1 cellular context compared by ENCODE assay signal in the genomic region with DNA sequence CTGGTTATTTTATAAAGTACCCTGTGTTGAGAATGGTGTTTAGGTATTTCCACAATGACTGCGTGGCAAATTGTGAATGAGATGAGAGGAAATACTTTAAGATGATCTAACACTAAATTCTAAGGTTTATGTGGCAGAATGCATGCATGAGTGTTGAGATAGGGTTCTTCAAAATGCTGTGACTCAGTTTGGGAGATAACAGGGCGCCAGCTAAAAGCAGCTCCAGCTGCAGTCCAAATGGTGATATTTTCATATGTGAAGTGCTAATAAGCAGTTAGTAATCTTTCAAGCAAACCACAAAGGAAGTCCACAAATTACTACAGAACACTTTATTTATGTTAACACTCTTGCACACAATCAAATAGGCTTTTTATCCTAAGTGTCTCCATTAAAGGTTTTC.
A peak's percentile ranks its signal among the peaks of the same experiment; 100 is the strongest.
TF ChIP-seq lines count a peak whose summit lies in the region.

No MANE protein-coding gene starts in this region.

TF ChIP-seq in SK-N-SH, 30 proteins besides CTCF, POLR2A, EP300 and RAD21 (continued from another document):
- TF ChIP-seq TCF12 (IDR thresholded peaks at IDR 0.05) (peak; percentile 83), FOSL2 (IDR thresholded peaks at IDR 0.05; ENCODE audit: borderline replicate concordance, low read depth) (peak; percentile 66; the same call in 1 of the 2 replicates), EZH2phosphoT487 (IDR thresholded peaks at IDR 0.05; ENCODE audit: borderline replicate concordance, low read depth) (no peak), NFIC (IDR thresholded peaks at IDR 0.05; ENCODE audit: borderline replicate concordance) (peak; percentile 38; the same call in 1 of the 2 replicates)
- TF ChIP-seq, protein P1, sequence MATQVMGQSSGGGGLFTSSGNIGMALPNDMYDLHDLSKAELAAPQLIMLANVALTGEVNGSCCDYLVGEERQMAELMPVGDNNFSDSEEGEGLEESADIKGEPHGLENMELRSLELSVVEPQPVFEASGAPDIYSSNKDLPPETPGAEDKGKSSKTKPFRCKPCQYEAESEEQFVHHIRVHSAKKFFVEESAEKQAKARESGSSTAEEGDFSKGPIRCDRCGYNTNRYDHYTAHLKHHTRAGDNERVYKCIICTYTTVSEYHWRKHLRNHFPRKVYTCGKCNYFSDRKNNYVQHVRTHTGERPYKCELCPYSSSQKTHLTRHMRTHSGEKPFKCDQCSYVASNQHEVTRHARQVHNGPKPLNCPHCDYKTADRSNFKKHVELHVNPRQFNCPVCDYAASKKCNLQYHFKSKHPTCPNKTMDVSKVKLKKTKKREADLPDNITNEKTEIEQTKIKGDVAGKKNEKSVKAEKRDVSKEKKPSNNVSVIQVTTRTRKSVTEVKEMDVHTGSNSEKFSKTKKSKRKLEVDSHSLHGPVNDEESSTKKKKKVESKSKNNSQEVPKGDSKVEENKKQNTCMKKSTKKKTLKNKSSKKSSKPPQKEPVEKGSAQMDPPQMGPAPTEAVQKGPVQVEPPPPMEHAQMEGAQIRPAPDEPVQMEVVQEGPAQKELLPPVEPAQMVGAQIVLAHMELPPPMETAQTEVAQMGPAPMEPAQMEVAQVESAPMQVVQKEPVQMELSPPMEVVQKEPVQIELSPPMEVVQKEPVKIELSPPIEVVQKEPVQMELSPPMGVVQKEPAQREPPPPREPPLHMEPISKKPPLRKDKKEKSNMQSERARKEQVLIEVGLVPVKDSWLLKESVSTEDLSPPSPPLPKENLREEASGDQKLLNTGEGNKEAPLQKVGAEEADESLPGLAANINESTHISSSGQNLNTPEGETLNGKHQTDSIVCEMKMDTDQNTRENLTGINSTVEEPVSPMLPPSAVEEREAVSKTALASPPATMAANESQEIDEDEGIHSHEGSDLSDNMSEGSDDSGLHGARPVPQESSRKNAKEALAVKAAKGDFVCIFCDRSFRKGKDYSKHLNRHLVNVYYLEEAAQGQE (IDR thresholded peaks at IDR 0.05; ENCODE audit: low read depth, low read length): no peak
- TF ChIP-seq, protein P2, sequence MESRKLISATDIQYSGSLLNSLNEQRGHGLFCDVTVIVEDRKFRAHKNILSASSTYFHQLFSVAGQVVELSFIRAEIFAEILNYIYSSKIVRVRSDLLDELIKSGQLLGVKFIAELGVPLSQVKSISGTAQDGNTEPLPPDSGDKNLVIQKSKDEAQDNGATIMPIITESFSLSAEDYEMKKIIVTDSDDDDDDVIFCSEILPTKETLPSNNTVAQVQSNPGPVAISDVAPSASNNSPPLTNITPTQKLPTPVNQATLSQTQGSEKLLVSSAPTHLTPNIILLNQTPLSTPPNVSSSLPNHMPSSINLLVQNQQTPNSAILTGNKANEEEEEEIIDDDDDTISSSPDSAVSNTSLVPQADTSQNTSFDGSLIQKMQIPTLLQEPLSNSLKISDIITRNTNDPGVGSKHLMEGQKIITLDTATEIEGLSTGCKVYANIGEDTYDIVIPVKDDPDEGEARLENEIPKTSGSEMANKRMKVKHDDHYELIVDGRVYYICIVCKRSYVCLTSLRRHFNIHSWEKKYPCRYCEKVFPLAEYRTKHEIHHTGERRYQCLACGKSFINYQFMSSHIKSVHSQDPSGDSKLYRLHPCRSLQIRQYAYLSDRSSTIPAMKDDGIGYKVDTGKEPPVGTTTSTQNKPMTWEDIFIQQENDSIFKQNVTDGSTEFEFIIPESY (IDR thresholded peaks at IDR 0.05; ENCODE audit: borderline replicate concordance, low read depth): no peak
